Comparison of ENCODE assay signal across 23 cellular contexts in the genomic region with DNA sequence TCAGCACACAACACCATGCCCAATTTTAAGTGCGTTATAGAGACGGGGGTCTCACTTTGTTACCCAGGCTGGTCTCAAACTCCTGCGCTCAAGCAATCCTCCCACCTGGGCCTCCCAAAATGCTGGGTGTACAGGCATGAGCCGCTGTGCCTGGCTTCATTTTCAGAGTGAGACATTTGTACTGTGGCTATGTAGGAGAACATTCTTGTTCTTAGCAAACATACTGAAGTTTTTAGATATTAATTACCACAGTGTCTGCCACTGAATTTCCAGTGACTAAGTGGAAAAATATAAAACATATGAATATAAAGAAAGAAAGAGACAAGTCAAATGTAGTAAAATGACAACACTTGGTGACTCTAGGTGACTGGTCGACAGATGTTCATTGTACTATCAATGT. TPM values are rescaled to one million over a fixed set of nuclear protein-coding genes. Genes with fewer than 3 reads are reported as not detected.
"Had no signal": no experiment of that assay in that cellular context is flagged by ENCODE, and none has a peak within 500 bp of the region (broad histone marks: within the 10 kb centered on the region; RNA-seq: fewer than 3 reads in every experiment).

No MANE protein-coding gene starts in this region.

- ATAC-seq: gastrocnemius medialis, heart right ventricle, left cardiac atrium, left lung, left ventricle myocardium superior, lower lobe of right lung, mucosa of descending colon had no signal

- H3K4me1 Mint-ChIP-seq: mesothelial cell of epicardium, naive B cell had no signal

- H3K27ac ChIP-seq: coronary artery, dorsolateral prefrontal cortex, esophagus squamous epithelium, gastrocnemius medialis, heart right ventricle, left lung, lower lobe of right lung had no signal

- H3K27ac Mint-ChIP-seq: mesothelial cell of epicardium, naive B cell had no signal

- H3K4me1 ChIP-seq: gastrocnemius medialis, left lung, lower lobe of right lung had no signal

- H3K36me3 ChIP-seq: esophagus squamous epithelium, gastrocnemius medialis, left lung, lower lobe of right lung had no signal

- H3K36me3 Mint-ChIP-seq: mesothelial cell of epicardium had no signal

- H3K9me3 Mint-ChIP-seq: mesothelial cell of epicardium had no signal

- DNase-seq: dermis blood vessel endothelial cell; dorsolateral prefrontal cortex; effector CD4-positive, alpha-beta T cell; effector memory CD4-positive, alpha-beta T cell; esophagus squamous epithelium; foreskin fibroblast; foreskin melanocyte; gastrocnemius medialis; glutamatergic neuron; heart right ventricle; hippocampal formation; left cardiac atrium; left lung; left ventricle myocardium superior; lower lobe of right lung; mesenchymal stem cell; mucosa of descending colon; naive B cell had no signal

- H3K4me3 ChIP-seq: coronary artery, dorsolateral prefrontal cortex, esophagus squamous epithelium, gastrocnemius medialis, heart right ventricle, left lung, lower lobe of right lung, mucosa of descending colon had no signal

- H3K4me3 Mint-ChIP-seq: mesothelial cell of epicardium, naive B cell had no signal

- H3K9me3 ChIP-seq: esophagus squamous epithelium, gastrocnemius medialis, heart right ventricle, left lung, lower lobe of right lung, mucosa of descending colon had no signal

RNA-seq across cellular contexts. Expression of a gene that starts 20.9 kb away (rescaled TPM):
- total RNA-seq: epithelial cell of proximal tubule, kidney epithelial cell, myocyte had no signal
